In genomic region chr10:43892062-43892765, GRCh38 we compare ENCODE assay signal across 17 cellular contexts.
DNase-seq lines count a peak whose midpoint lies in the region; ATAC-seq, FAIRE-seq and TF ChIP-seq lines count a peak whose summit lies in the region.
"Had no signal": no experiment of that assay in that cellular context is flagged by ENCODE, and none has a peak within 500 bp of the region (broad histone marks: within the 10 kb centered on the region; RNA-seq: fewer than 3 reads in every experiment).

No MANE protein-coding gene starts in this region.

- H3K4me2 ChIP-seq in IMR-90 (ENCODE audit: low read depth, low read length), result no peak overlapping the region; the same call in 1 of the 2 replicates
- peak overlapping the region; percentile 75 for H3K4me2 ChIP-seq in smooth muscle cell
- H3K4me2 ChIP-seq: KMS-11 had no signal

- BruUV-seq in IMR-90 (replicated peaks; lab: Mats Ljungman, UMichigan), result no TSS peak

- no peak for TF ChIP-seq CTCF in IMR-90 (conservative IDR thresholded peaks at IDR 0.05; ENCODE audit: low read depth, low read length)
- no peak for TF ChIP-seq CTCF in bronchial epithelial cell (IDR thresholded peaks at IDR 0.05; ENCODE audit: insufficient read depth, low read length, severe bottlenecking)
- no peak for TF ChIP-seq CTCF in left ventricle myocardium inferior (IDR thresholded peaks at IDR 0.05; ENCODE audit: borderline replicate concordance)
- TF ChIP-seq CTCF in smooth muscle cell (IDR thresholded peaks at IDR 0.05; ENCODE audit: borderline replicate concordance, insufficient read depth, poor library complexity, severe bottlenecking), result no peak
- TF ChIP-seq CTCF in transverse colon (IDR thresholded peaks at IDR 0.05), result no peak

- peak overlapping the region; percentile 40 for H2BK5ac ChIP-seq in IMR-90 (ENCODE audit: low read depth, low read length, poor library complexity, severe bottlenecking)

- peak overlapping the region; percentile 37 for H2AK9ac ChIP-seq in IMR-90 (replicated peaks; ENCODE audit: low read depth, low read length, poor library complexity)

- H4K5ac ChIP-seq in IMR-90 (ENCODE audit: low read depth, low read length), result no peak overlapping the region

- ATAC-seq in IMR-90 (ENCODE audit: low read depth), result peak; percentile 69
- no peak for ATAC-seq in stimulated activated naive CD8-positive, alpha-beta T cell treated with anti-CD3 and anti-CD28 coated beads, Interleukin-15, Interleukin-2, amounts not matched to agents 100 U/mL and 50 U/mL, for 24 hours
- ATAC-seq: activated T-helper 17 cell treated with anti-CD3 and anti-CD28 coated beads, Interleukin-2, amount 50 U/mL, for 72 hours; stimulated activated naive CD8-positive, alpha-beta T cell treated with anti-CD3 and anti-CD28 coated beads, Interleukin-15, amount 100 ng/mL, for 72 hours had no signal

- no peak for TF ChIP-seq RAD21 in IMR-90 (IDR thresholded peaks at IDR 0.05; ENCODE audit: low read length)

- TF ChIP-seq POLR2A in IMR-90 (IDR thresholded peaks at IDR 0.05; ENCODE audit: low read depth, low read length) (no peak), transverse colon (IDR thresholded peaks at IDR 0.05) (no peak)

- peaks cover 12% of the 10 kb centered on the region for H3K9me1 ChIP-seq in IMR-90 (ENCODE audit: insufficient read depth, low read length)

- H2BK120ac ChIP-seq in IMR-90 (ENCODE audit: low read depth, low read length), result peak overlapping the region; percentile 80

- in situ Hi-C loops in IMR-90 (cut with MboI; ENCODE audit: low sequenced_read_pairs) (no loop called here), HAP-1 (cut with MboI; ENCODE audit: low sequenced_read_pairs) (no loop called here), transverse colon (cut with MboI; ENCODE audit: low pct_ligation_motif_present in 1 of 4, low pct_unique_long_range_greater_than_20kb in 1 of 4, low sequenced_read_pairs in 3 of 4) (no loop called here)

- H3K27ac ChIP-seq in IMR-90 (ENCODE audit: insufficient read depth, low read length) (peak overlapping the region; percentile 31), left ventricle myocardium inferior (replicated peaks) (peak overlapping the region; percentile 60), smooth muscle cell (ENCODE audit: low read depth) (peak overlapping the region; percentile 88), transverse colon (no peak overlapping the region)
- H3K27ac ChIP-seq: KMS-11, RWPE1, sigmoid colon had no signal

- dilution Hi-C loops in IMR-90 (cut with HindIII; ENCODE audit: low sequenced_read_pairs, unreplicated experiment), result no loop called here

- H2BK15ac ChIP-seq in IMR-90 (ENCODE audit: low read depth, low read length), result peak overlapping the region; percentile 90

- DNase-seq in IMR-90 (peak; percentile 50), bronchial epithelial cell (ENCODE audit: low read depth) (no peak), left ventricle myocardium inferior (no peak), smooth muscle cell (lab: John Stamatoyannopoulos, UW; ENCODE audit: unreplicated experiment) (no peak), HAP-1 (ENCODE audit: low spot score in 2 of 2) (no peak), transverse colon (no peak), H7 (no peak)
- no peak for DNase-seq in stimulated activated naive CD8-positive, alpha-beta T cell treated with anti-CD3 and anti-CD28 coated beads, Interleukin-15, Interleukin-2, amounts not matched to agents 100 U/mL and 50 U/mL, for 24 hours
- DNase-seq: glutamatergic neuron; GOT3; NCI-H1930; NCI-H526; sigmoid colon; stimulated activated naive CD8-positive, alpha-beta T cell treated with anti-CD3 and anti-CD28 coated beads, Interleukin-15, amount 100 ng/mL, for 72 hours had no signal

- no peaks in the 10 kb centered on the region for H3K79me2 ChIP-seq in smooth muscle cell (ENCODE audit: low read depth)

- peak overlapping the region; percentile 65 for H3K23ac ChIP-seq in IMR-90 (ENCODE audit: low read depth, low read length)

- H3K4me3 ChIP-seq in IMR-90 (ENCODE audit: insufficient read depth, low read depth, low read length), result no peak overlapping the region
- no peak overlapping the region for H3K4me3 ChIP-seq in bronchial epithelial cell (ENCODE audit: low read depth, low read length)
- no peak overlapping the region for H3K4me3 ChIP-seq in left ventricle myocardium inferior
- H3K4me3 ChIP-seq in smooth muscle cell, result no peak overlapping the region
- H3K4me3 ChIP-seq in HAP-1, result no peak overlapping the region
- H3K4me3 ChIP-seq in transverse colon, result no peak overlapping the region
- H3K4me3 ChIP-seq in H7 (ENCODE audit: insufficient read depth, low read depth, low read length), result no peak overlapping the region
- H3K4me3 ChIP-seq: sigmoid colon had no signal

- H2AFZ ChIP-seq in IMR-90 (replicated peaks; ENCODE audit: low read length, poor library complexity) (peak overlapping the region; percentile 62), smooth muscle cell (ENCODE audit: low read depth) (no peak overlapping the region)

- peak overlapping the region; percentile 48 to 64 for H4K8ac ChIP-seq in IMR-90 (ENCODE audit: low read depth in 2 of 2, low read length in 2 of 2)

- peak overlapping the region; percentile 7; the same call in 1 of the 2 replicates for H3K18ac ChIP-seq in IMR-90 (ENCODE audit: low read depth, low read length)

- peak overlapping the region; percentile 75 for H4K91ac ChIP-seq in IMR-90 (ENCODE audit: insufficient read depth, low read depth, low read length)

- H3K36me3 ChIP-seq in IMR-90 (ENCODE audit: control insufficient read depth, insufficient read depth, low read length) (no peaks in the 10 kb centered on the region), bronchial epithelial cell (ENCODE audit: control insufficient read depth, insufficient read depth, low read length) (no peaks in the 10 kb centered on the region), left ventricle myocardium inferior (no peaks in the 10 kb centered on the region), smooth muscle cell (ENCODE audit: low read depth) (no peaks in the 10 kb centered on the region), HAP-1 (replicated peaks) (no peaks in the 10 kb centered on the region), transverse colon (no peaks in the 10 kb centered on the region), H7 (replicated peaks; ENCODE audit: control insufficient read depth, insufficient read depth, low read length) (no peaks in the 10 kb centered on the region)
- H3K36me3 ChIP-seq: sigmoid colon had no signal

- TF ChIP-seq EP300 in transverse colon (IDR thresholded peaks at IDR 0.05; ENCODE audit: low read depth), result no peak

- intact Hi-C loops in IMR-90 (cut with micrococcal nuclease), result loop anchor here (5.0 kb wide), 1 partner anchor 50 kb away; no protein-coding TSS in a partner anchor
- intact Hi-C loops in left ventricle myocardium inferior (cut with micrococcal nuclease), result no loop called here
- intact Hi-C loops in transverse colon (cut with DNase I; ENCODE audit: low total_unique reads), result no loop called here

- H3K27me3 ChIP-seq in IMR-90 (ENCODE audit: control insufficient read depth, insufficient read depth, low read length) (no peaks in the 10 kb centered on the region), bronchial epithelial cell (ENCODE audit: control insufficient read depth, insufficient read depth, low read length) (no peaks in the 10 kb centered on the region), left ventricle myocardium inferior (ENCODE audit: low read depth) (no peaks in the 10 kb centered on the region), smooth muscle cell (ENCODE audit: low read depth) (no peaks in the 10 kb centered on the region), HAP-1 (ENCODE audit: low read depth) (no peaks in the 10 kb centered on the region), transverse colon (no peaks in the 10 kb centered on the region), H7 (ENCODE audit: control insufficient read depth, insufficient read depth, low read length) (no peaks in the 10 kb centered on the region)
- H3K27me3 ChIP-seq: sigmoid colon had no signal

- H3K79me1 ChIP-seq in IMR-90 (ENCODE audit: low read depth in 1 of 2, low read length in 2 of 2), result no peaks in the 10 kb centered on the region

- H2BK20ac ChIP-seq in IMR-90 (ENCODE audit: low read depth, low read length), result peak overlapping the region; percentile 81

- H3K9me3 ChIP-seq in IMR-90 (ENCODE audit: control insufficient read depth, insufficient read depth, low read length) (no peaks in the 10 kb centered on the region), left ventricle myocardium inferior (replicated peaks) (no peaks in the 10 kb centered on the region), smooth muscle cell (replicated peaks; ENCODE audit: low read depth) (no peaks in the 10 kb centered on the region), HAP-1 (no peaks in the 10 kb centered on the region), transverse colon (no peaks in the 10 kb centered on the region)
- H3K9me3 ChIP-seq: sigmoid colon had no signal

- H3K9ac ChIP-seq in IMR-90 (ENCODE audit: low read depth, low read length) (no peak overlapping the region; the same call in 1 of the 2 replicates), smooth muscle cell (ENCODE audit: low read depth) (peak overlapping the region; percentile 61)
- H3K9ac ChIP-seq: KMS-11 had no signal

- H3K56ac ChIP-seq in IMR-90 (ENCODE audit: extremely low read depth, insufficient read depth, low read length), result peak overlapping the region; percentile 41; the same call in 1 of the 2 replicates

- peak overlapping the region; percentile 63; the same call in 1 of the 2 replicates for H2AK5ac ChIP-seq in IMR-90 (ENCODE audit: low read depth, low read length)

- H3F3A ChIP-seq in smooth muscle cell (ENCODE audit: low read depth), result peaks cover 15% of the 10 kb centered on the region

- H4K20me1 ChIP-seq in IMR-90 (ENCODE audit: insufficient read depth, low read length) (no peaks in the 10 kb centered on the region), smooth muscle cell (ENCODE audit: low read depth) (no peaks in the 10 kb centered on the region)

- peaks cover 16% of the 10 kb centered on the region for H3K4me1 ChIP-seq in IMR-90 (ENCODE audit: control insufficient read depth, insufficient read depth, low read length)
- H3K4me1 ChIP-seq in left ventricle myocardium inferior, result peaks cover 22% of the 10 kb centered on the region
- peaks cover 9% of the 10 kb centered on the region for H3K4me1 ChIP-seq in smooth muscle cell (ENCODE audit: low read depth)
- no peaks in the 10 kb centered on the region for H3K4me1 ChIP-seq in HAP-1
- H3K4me1 ChIP-seq in transverse colon, result peaks cover 0 to 6% (median 0%) of the 10 kb centered on the region in 4 donors

- 5% methylated on average over 2 of the region's 6 CpGs; no CpG with 5 or more reads in 1 of the 2 experiments for WGBS in IMR-90 (ENCODE audit: extremely low coverage in 2 of 2, insufficient read length in 1 of 2), 2 experiments
- WGBS in smooth muscle cell (ENCODE audit: low lambda C conversion rate), result 13% methylated on average over 6 of the region's 6 CpGs
- 71 to 100% methylated on average over 1 to 6 of the region's 6 CpGs for WGBS in transverse colon (ENCODE audit: low coverage in 1 of 2), 2 donors

- H3K4ac ChIP-seq in IMR-90 (ENCODE audit: low read depth, low read length), result peak overlapping the region; percentile 71

- H3K14ac ChIP-seq in IMR-90 (replicated peaks; ENCODE audit: low read depth, low read length), result peak overlapping the region; percentile 54

- POLR2A ChIA-PET in IMR-90 (lab: Charles Lee; ENCODE audit: unreplicated experiment), result no interaction called here

- CTCF ChIA-PET in IMR-90 (lab: Yijun Ruan, JAX), result interaction anchor here (0.7 kb wide), 2 partner anchors 181 to 814 kb away, joined by 3 read pairs; no protein-coding TSS in a partner anchor

- FAIRE-seq in bronchial epithelial cell (lab: Jason Lieb, UNC), result peak; percentile 68

Comparison
In these comparisons a context has a peak if more than half of its experiments do, and no peak if none do; other contexts are left out.
1. H3K27ac ChIP-seq: peak in IMR-90 (single experiment), left ventricle myocardium inferior (single experiment) and smooth muscle cell (single experiment); none in transverse colon (0 of 4).